ENCODE assay signal across 14 cellular contexts in the genomic region with DNA sequence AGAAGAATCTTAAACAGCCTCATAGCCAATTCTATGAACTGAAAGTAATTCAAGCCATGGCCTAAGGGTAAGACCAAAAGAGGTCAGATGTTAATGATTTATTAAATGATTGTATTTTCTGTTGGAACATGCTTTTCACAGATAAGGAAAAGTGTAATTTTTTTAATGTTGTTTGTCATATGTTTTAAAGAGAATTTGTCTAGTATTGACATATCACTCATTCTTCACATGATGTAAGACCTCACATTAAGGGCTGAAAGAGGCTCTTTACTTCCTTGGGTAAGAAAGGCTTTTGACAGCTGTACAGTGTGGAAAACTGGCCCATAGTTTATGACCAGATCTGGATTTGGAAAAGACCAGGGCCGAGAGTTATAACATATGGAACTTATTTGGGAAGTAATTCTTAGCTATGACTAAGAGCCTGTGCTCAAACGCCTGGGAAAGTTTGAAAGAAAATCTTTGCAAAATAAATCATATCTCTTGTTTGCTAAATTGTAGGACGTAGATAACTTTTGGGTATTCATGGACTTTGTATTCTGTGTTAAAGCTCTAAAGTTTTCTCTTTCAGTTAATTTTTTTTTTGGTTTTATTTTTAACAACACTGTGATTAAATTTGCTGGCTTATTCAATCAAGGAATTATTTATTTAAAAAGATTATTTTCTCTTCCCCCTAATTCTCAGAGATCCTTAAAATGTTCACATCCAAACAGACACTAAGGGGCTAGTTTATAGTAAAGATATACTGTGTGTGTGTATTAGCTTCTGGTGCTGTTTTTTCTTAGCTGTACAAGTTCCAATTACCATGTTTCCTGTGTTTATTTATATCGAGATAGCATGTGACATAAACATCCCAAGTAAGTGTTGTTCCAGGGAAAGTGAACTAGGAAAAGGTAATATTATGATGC.
A peak's percentile ranks its signal among the peaks of the same experiment; 100 is the strongest.
DNase-seq lines count a peak whose midpoint lies in the region; ATAC-seq and TF ChIP-seq lines count a peak whose summit lies in the region.
"Had no signal": no experiment of that assay in that cellular context is flagged by ENCODE, and none has a peak within 500 bp of the region (broad histone marks: within the 10 kb centered on the region; RNA-seq: fewer than 3 reads in every experiment).

No MANE protein-coding gene starts in this region.

- peaks cover 7% of the 10 kb centered on the region; the same call in 1 of the 2 replicates for H3K4me1 ChIP-seq in HEK293 (ENCODE audit: control insufficient read depth, insufficient read depth, low read length)

- no peaks in the 10 kb centered on the region for H3K36me3 ChIP-seq in HEK293 (ENCODE audit: control insufficient read depth in 2 of 2, insufficient read depth in 1 of 2, low read length in 2 of 2)

- H3K36me3 Mint-ChIP-seq in mesothelial cell of epicardium = no peaks in the 10 kb centered on the region
- H3K36me3 Mint-ChIP-seq: activated naive CD4-positive, alpha-beta T cell treated with anti-CD3 and anti-CD28 coated beads, Interleukin-2, amount 50 U/mL, for 24 hours had no signal

- H3K4me1 Mint-ChIP-seq in mesothelial cell of epicardium = peaks cover 38% of the 10 kb centered on the region
- H3K4me1 Mint-ChIP-seq: activated naive CD4-positive, alpha-beta T cell treated with anti-CD3 and anti-CD28 coated beads, Interleukin-2, amount 50 U/mL, for 24 hours had no signal

- H3K9me3 ChIP-seq in HEK293 (ENCODE audit: control insufficient read depth, insufficient read depth, low read depth, low read length) = no peaks in the 10 kb centered on the region

- DNase-seq in A172 (ENCODE audit: low spot score) (peak; percentile 13), epidermal melanocyte (ENCODE audit: insufficient read length, low spot score) (peak; percentile 38), mesothelial cell of epicardium (ENCODE audit: low spot score in 2 of 2, unreplicated experiment in 2 of 2) (no peak), NCI-H69 (lab: John Stamatoyannopoulos, UW) (no peak), NCI-H345 (lab: John Stamatoyannopoulos, UW) (no peak), HPDE6-E6E7 (ENCODE audit: extremely low spot score) (no peak)
- DNase-seq: activated CD4-positive, alpha-beta T cell treated with anti-CD3 and anti-CD28 coated beads, Interleukin-2, amount 50 U/mL, for 4 hours; kidney glomerular epithelial cell; NCI-H2171; SHP77 had no signal

- H3K27ac Mint-ChIP-seq in mesothelial cell of epicardium = peak overlapping the region; percentile 85
- H3K27ac Mint-ChIP-seq: activated naive CD4-positive, alpha-beta T cell treated with anti-CD3 and anti-CD28 coated beads, Interleukin-2, amount 50 U/mL, for 24 hours; IgD-negative memory B cell had no signal

- CTCF ChIA-PET in HEK293 (lab: Yijun Ruan, JAX) = interaction anchor here (0.7 kb wide), 1 partner anchor 169 kb away, joined by 3 read pairs; no protein-coding TSS in a partner anchor

- peaks cover 12% of the 10 kb centered on the region for H3K9me3 Mint-ChIP-seq in mesothelial cell of epicardium

- ATAC-seq in GM21423 (IDR thresholded peaks at IDR 0.05; ENCODE audit: unreplicated experiment) = no peak

- TF ChIP-seq CTCF in HEK293 (tag by site-specific recombination; IDR thresholded peaks at IDR 0.05) = no peak
- no peak for TF ChIP-seq CTCF in mesothelial cell of epicardium (IDR thresholded peaks at IDR 0.05; ENCODE audit: unreplicated experiment)

- no peak overlapping the region for H3K4me3 ChIP-seq in HEK293 (ENCODE audit: low read depth, low read length)

- POLR2A ChIA-PET in HEK293 (lab: Yijun Ruan, JAX) = interaction anchor here (0.7 to 1.5 kb wide), 3 partner anchors 18 to 148 kb away, joined by 3 to 4 read pairs (median 3); no protein-coding TSS in a partner anchor

- peak overlapping the region; percentile 15 for H3K4me3 Mint-ChIP-seq in mesothelial cell of epicardium
- H3K4me3 Mint-ChIP-seq: activated naive CD4-positive, alpha-beta T cell treated with anti-CD3 and anti-CD28 coated beads, Interleukin-2, amount 50 U/mL, for 24 hours; IgD-negative memory B cell had no signal

- no peak overlapping the region for H3K27ac ChIP-seq in HEK293 (ENCODE audit: extremely low read depth, low read depth, low read length)

- H3K27me3 Mint-ChIP-seq in mesothelial cell of epicardium (ENCODE audit: low read depth) = no peaks in the 10 kb centered on the region
- H3K27me3 Mint-ChIP-seq: activated naive CD4-positive, alpha-beta T cell treated with anti-CD3 and anti-CD28 coated beads, Interleukin-2, amount 50 U/mL, for 24 hours; IgD-negative memory B cell had no signal

TF ChIP-seq in HEK293, 187 proteins besides CTCF, POLR2A, EP300 and RAD21 (continues in another document):
- TF ChIP-seq GLIS2 (tag by site-specific recombination; IDR thresholded peaks at IDR 0.05) (no peak), MEIS1 (CRISPR knock-in tag; IDR thresholded peaks at IDR 0.05; ENCODE audit: borderline replicate concordance) (no peak), ZNF426 (tag by site-specific recombination; IDR thresholded peaks at IDR 0.05) (no peak), MZF1 (tag by site-specific recombination; IDR thresholded peaks at IDR 0.05; ENCODE audit: borderline replicate concordance) (no peak), ZNF2 (tag by site-specific recombination; IDR thresholded peaks at IDR 0.05) (no peak), KLF1 (tag by site-specific recombination; IDR thresholded peaks at IDR 0.05) (no peak), TRIM28 (IDR thresholded peaks at IDR 0.05; ENCODE audit: borderline replicate concordance, low read length) (peak; percentile 69; the same call in 1 of the 2 replicates), FEZF1 (tag by site-specific recombination; IDR thresholded peaks at IDR 0.05) (peak; percentile 52), ZNF670 (tag by site-specific recombination; IDR thresholded peaks at IDR 0.05; ENCODE audit: low read depth) (no peak), ZNF558 (tag by site-specific recombination; IDR thresholded peaks at IDR 0.05) (no peak), SETDB1 (IDR thresholded peaks at IDR 0.05; ENCODE audit: insufficient read length, low read length) (no peak), SP3 (tag by site-specific recombination; IDR thresholded peaks at IDR 0.05) (no peak), ZNF366 (tag by site-specific recombination; conservative IDR thresholded peaks at IDR 0.05) (0 out of 2 replicates have a peak, but pooled peaks have one; percentile 22), ZEB2 (tag by site-specific recombination; IDR thresholded peaks at IDR 0.05) (peak; percentile 18; the same call in 1 of the 2 replicates), ZBTB20 (tag by site-specific recombination; IDR thresholded peaks at IDR 0.05) (no peak), REPIN1 (tag by site-specific recombination; IDR thresholded peaks at IDR 0.05; ENCODE audit: low read depth) (no peak), ZNF391 (tag by site-specific recombination; IDR thresholded peaks at IDR 0.05; ENCODE audit: borderline replicate concordance, low read depth) (no peak), ZNF830 (tag by site-specific recombination; IDR thresholded peaks at IDR 0.05; ENCODE audit: low read depth) (no peak)
- TF ChIP-seq, protein P1, sequence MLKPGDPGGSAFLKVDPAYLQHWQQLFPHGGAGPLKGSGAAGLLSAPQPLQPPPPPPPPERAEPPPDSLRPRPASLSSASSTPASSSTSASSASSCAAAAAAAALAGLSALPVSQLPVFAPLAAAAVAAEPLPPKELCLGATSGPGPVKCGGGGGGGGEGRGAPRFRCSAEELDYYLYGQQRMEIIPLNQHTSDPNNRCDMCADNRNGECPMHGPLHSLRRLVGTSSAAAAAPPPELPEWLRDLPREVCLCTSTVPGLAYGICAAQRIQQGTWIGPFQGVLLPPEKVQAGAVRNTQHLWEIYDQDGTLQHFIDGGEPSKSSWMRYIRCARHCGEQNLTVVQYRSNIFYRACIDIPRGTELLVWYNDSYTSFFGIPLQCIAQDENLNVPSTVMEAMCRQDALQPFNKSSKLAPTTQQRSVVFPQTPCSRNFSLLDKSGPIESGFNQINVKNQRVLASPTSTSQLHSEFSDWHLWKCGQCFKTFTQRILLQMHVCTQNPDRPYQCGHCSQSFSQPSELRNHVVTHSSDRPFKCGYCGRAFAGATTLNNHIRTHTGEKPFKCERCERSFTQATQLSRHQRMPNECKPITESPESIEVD (tag by site-specific recombination; IDR thresholded peaks at IDR 0.05) = peak; percentile 88
- TF ChIP-seq, protein P2, sequence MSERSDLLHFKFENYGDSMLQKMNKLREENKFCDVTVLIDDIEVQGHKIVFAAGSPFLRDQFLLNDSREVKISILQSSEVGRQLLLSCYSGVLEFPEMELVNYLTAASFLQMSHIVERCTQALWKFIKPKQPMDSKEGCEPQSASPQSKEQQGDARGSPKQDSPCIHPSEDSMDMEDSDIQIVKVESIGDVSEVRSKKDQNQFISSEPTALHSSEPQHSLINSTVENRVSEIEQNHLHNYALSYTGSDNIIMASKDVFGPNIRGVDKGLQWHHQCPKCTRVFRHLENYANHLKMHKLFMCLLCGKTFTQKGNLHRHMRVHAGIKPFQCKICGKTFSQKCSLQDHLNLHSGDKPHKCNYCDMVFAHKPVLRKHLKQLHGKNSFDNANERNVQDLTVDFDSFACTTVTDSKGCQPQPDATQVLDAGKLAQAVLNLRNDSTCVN (tag by site-specific recombination; optimal IDR thresholded peaks at IDR 0.05) = no peak
- TF ChIP-seq, protein P3, sequence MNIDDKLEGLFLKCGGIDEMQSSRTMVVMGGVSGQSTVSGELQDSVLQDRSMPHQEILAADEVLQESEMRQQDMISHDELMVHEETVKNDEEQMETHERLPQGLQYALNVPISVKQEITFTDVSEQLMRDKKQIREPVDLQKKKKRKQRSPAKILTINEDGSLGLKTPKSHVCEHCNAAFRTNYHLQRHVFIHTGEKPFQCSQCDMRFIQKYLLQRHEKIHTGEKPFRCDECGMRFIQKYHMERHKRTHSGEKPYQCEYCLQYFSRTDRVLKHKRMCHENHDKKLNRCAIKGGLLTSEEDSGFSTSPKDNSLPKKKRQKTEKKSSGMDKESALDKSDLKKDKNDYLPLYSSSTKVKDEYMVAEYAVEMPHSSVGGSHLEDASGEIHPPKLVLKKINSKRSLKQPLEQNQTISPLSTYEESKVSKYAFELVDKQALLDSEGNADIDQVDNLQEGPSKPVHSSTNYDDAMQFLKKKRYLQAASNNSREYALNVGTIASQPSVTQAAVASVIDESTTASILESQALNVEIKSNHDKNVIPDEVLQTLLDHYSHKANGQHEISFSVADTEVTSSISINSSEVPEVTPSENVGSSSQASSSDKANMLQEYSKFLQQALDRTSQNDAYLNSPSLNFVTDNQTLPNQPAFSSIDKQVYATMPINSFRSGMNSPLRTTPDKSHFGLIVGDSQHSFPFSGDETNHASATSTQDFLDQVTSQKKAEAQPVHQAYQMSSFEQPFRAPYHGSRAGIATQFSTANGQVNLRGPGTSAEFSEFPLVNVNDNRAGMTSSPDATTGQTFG (tag by site-specific recombination; IDR thresholded peaks at IDR 0.05; ENCODE audit: borderline replicate concordance) = no peak

Comparison
In these comparisons a context has a peak if more than half of its experiments do, and no peak if none do; other contexts are left out.
1. DNase-seq: peak in A172 (single experiment) and epidermal melanocyte (single experiment); none in mesothelial cell of epicardium (0 of 2), NCI-H69 (single experiment), NCI-H345 (single experiment) and HPDE6-E6E7 (single experiment).